ENCODE assay signal across 16 cellular contexts in genomic region chr3:191087391-191087790, GRCh38.
"Had no signal": no experiment of that assay in that cellular context is flagged by ENCODE, and none has a peak within 500 bp of the region (broad histone marks: within the 10 kb centered on the region; RNA-seq: fewer than 3 reads in every experiment).

No MANE protein-coding gene starts in this region.

- H3K27ac ChIP-seq: adrenal gland, cardiac muscle cell, esophagus squamous epithelium, gastrocnemius medialis, left lung had no signal

- H3K36me3 ChIP-seq: adrenal gland, cardiac muscle cell, esophagus squamous epithelium, gastrocnemius medialis, left lung had no signal

- ATAC-seq: gastrocnemius medialis; left lung; stimulated activated naive CD8-positive, alpha-beta T cell treated with anti-CD3 and anti-CD28 coated beads, Interleukin-15, amount 100 ng/mL, for 72 hours had no signal

- H3K27me3 ChIP-seq: adrenal gland, esophagus squamous epithelium, gastrocnemius medialis, left lung had no signal

- H3K4me1 ChIP-seq: adrenal gland, esophagus squamous epithelium, gastrocnemius medialis, left lung had no signal

- H3K4me3 ChIP-seq: adrenal gland, cardiac muscle cell, esophagus squamous epithelium, gastrocnemius medialis, left lung had no signal

- DNase-seq: activated B cell treated with CpG ODN at 0.5 μM for 24 hours; activated CD4-positive, alpha-beta memory T cell treated with anti-CD3 and anti-CD28 coated beads, Interleukin-2, amount 10 ng/mL, durations not matched to agents 7 days and 5 days; activated CD4-positive, alpha-beta T cell treated with anti-CD3 and anti-CD28 coated beads for 48 hours; activated effector memory CD4-positive, alpha-beta T cell treated with anti-CD3 and anti-CD28 coated beads, Interleukin-2, amount 50 U/mL, for 16 hours; activated T-cell treated with anti-CD3 and anti-CD28 coated beads, Interleukin-2, amount 50 U/mL, for 24 hours; adrenal gland; effector CD8-positive, alpha-beta T cell; esophagus squamous epithelium; gastrocnemius medialis; head of caudate nucleus; left lung; mammary epithelial cell; stimulated activated CD4-positive, alpha-beta T cell treated with anti-CD3 and anti-CD28 coated beads, Interleukin-2, amount 100 ng/mL, for 24 hours; stimulated activated naive CD8-positive, alpha-beta T cell treated with anti-CD3 and anti-CD28 coated beads, Interleukin-15, amount 100 ng/mL, for 72 hours; trophoblast cell had no signal

- H3K9me3 ChIP-seq: adrenal gland, esophagus squamous epithelium, gastrocnemius medialis, left lung had no signal
